In the genomic region with DNA sequence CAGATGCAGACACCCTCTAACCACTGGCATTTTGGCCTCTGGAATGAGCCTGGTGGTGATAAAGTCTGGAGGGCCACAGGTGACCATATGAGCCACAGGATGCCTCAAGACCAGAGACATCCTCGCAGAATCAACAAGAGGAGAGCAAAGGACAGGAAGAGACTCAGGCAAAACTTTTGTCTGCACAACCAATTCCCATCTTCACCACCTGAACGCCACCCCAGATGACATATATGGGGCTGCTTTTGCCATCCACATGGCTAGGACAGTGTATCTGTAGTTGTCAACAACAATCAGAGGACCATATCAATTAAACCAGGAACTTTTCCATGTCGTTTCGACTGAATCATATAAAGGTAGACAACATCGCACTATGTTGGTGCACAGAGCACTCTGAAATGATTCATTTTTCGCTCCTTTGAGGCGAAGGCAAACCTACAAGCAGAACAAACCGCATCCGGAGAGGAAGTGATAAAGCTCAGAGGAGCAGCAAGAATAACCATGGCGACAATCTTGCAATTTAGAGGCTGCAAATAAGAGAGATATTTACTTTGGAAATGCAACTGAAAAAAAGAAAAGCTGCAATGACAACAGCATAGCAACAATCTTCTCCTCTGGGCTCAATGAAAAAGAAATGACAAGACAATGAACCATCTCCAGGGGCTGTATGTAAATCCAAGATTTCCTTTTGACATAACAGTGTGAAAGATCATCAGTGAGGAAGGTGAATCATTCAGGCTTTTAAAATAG, we compare ENCODE assay signal across 10 cellular contexts.
DNase-seq lines count a peak whose midpoint lies in the region; ATAC-seq and TF ChIP-seq lines count a peak whose summit lies in the region.
"Had no signal": no experiment of that assay in that cellular context is flagged by ENCODE, and none has a peak within 500 bp of the region (broad histone marks: within the 10 kb centered on the region; RNA-seq: fewer than 3 reads in every experiment).

No MANE protein-coding gene starts in this region.

- peaks cover 0 to 18% (median 0%) of the 10 kb centered on the region in 5 donors for H3K36me3 Mint-ChIP-seq in naive thymus-derived CD4-positive, alpha-beta T cell

- peaks cover 0 to 16% (median 0%) of the 10 kb centered on the region in 11 donors for H3K9me3 Mint-ChIP-seq in naive thymus-derived CD4-positive, alpha-beta T cell

- peak; percentile 93 for DNase-seq in GM12865 (ENCODE audit: low read depth)
- peak; percentile 44 for DNase-seq in NCI-H146 (lab: John Stamatoyannopoulos, UW)
- DNase-seq in activated T-cell treated with anti-CD3 and anti-CD28 coated beads, Interleukin-2, amount 50 U/mL, for 1 hour = peak; percentile 65
- peak; percentile 28 to 95 (median 93) for DNase-seq in naive thymus-derived CD4-positive, alpha-beta T cell
- DNase-seq in NCI-H2196 treated with DMSO at 0.1 percent for 48 hours (lab: John Stamatoyannopoulos, UW; ENCODE audit: unreplicated experiment) = no peak
- no peak for DNase-seq in NCI-H524 (lab: John Stamatoyannopoulos, UW)
- DNase-seq in substantia nigra (lab: John Stamatoyannopoulos, UW) = no peak

- H3K27me3 ChIP-seq in naive thymus-derived CD4-positive, alpha-beta T cell (ENCODE audit: control insufficient read depth in 2 of 2, insufficient read depth in 2 of 2, low read length in 2 of 2) = no peaks in the 10 kb centered on the region
- H3K27me3 ChIP-seq: heart left ventricle, upper lobe of left lung had no signal

- ATAC-seq in GM21825 (IDR thresholded peaks at IDR 0.05; ENCODE audit: unreplicated experiment) = peak; percentile 58
- peak; percentile 79 for ATAC-seq in naive thymus-derived CD4-positive, alpha-beta T cell

- H3K27ac Mint-ChIP-seq in naive thymus-derived CD4-positive, alpha-beta T cell = peak overlapping the region; percentile 92 to 100 (median 99)

- H3K27ac ChIP-seq in naive thymus-derived CD4-positive, alpha-beta T cell (ENCODE audit: low read depth, low read length) = peak overlapping the region; percentile 94
- no peak overlapping the region for H3K27ac ChIP-seq in substantia nigra (ENCODE audit: low read depth, low read length, poor library complexity, severe bottlenecking)

- H3K27me3 Mint-ChIP-seq in naive thymus-derived CD4-positive, alpha-beta T cell = no peaks in the 10 kb centered on the region

- H3K4me1 Mint-ChIP-seq in naive thymus-derived CD4-positive, alpha-beta T cell = peaks cover 69 to 97% (median 93%) of the 10 kb centered on the region in 7 donors

- intact Hi-C loops in naive thymus-derived CD4-positive, alpha-beta T cell (cut with micrococcal nuclease) = loop anchor here (1.0 to 10.0 kb wide), 19 partner anchors 9 to 438 kb away; a partner anchor contains a TSS

- H3K36me3 ChIP-seq in naive thymus-derived CD4-positive, alpha-beta T cell (ENCODE audit: control insufficient read depth in 2 of 3, insufficient read depth in 3 of 3, low read length in 3 of 3) = no peaks in the 10 kb centered on the region
- H3K36me3 ChIP-seq: heart left ventricle, upper lobe of left lung had no signal

- peaks cover 89% of the 10 kb centered on the region in 2 donors for H3K4me1 ChIP-seq in naive thymus-derived CD4-positive, alpha-beta T cell (ENCODE audit: control insufficient read depth in 2 of 2, insufficient read depth in 2 of 2, low read length in 2 of 2)

- no peak for TF ChIP-seq CTCF in GM12865 (IDR thresholded peaks at IDR 0.05; ENCODE audit: insufficient read depth, low read depth, low read length, missing control alignments)

- peak overlapping the region; percentile 40 for H3K4me3 ChIP-seq in GM12865 (ENCODE audit: low read depth, low read length)
- peak overlapping the region; percentile 35 for H3K4me3 ChIP-seq in naive thymus-derived CD4-positive, alpha-beta T cell (ENCODE audit: low read length)
- H3K4me3 ChIP-seq: heart left ventricle, upper lobe of left lung had no signal

- POLR2A ChIA-PET in naive thymus-derived CD4-positive, alpha-beta T cell (lab: Charles Lee) = interaction anchor here (0.6 to 12.4 kb wide), 21 partner anchors 9 to 203 kb away, joined by 3 to 270 read pairs (median 6); a partner anchor contains a TSS

- H3K9me3 ChIP-seq in naive thymus-derived CD4-positive, alpha-beta T cell (ENCODE audit: control insufficient read depth in 2 of 3, low read length in 3 of 3) = no peaks in the 10 kb centered on the region
- H3K9me3 ChIP-seq: heart left ventricle, upper lobe of left lung had no signal

- H3K4me3 Mint-ChIP-seq in naive thymus-derived CD4-positive, alpha-beta T cell = peak overlapping the region; percentile 60 to 87 (median 74)

- CTCF ChIA-PET in naive thymus-derived CD4-positive, alpha-beta T cell (lab: Charles Lee) = interaction anchor here (0.7 to 2.3 kb wide), 15 partner anchors 46 to 1143 kb away, joined by 3 to 10 read pairs (median 3); no protein-coding TSS in a partner anchor

Comparison
In these comparisons a context has a peak if more than half of its experiments do, and no peak if none do; other contexts are left out.
1. DNase-seq: peak in GM12865 (single experiment), NCI-H146 (single experiment), activated T-cell treated with anti-CD3 and anti-CD28 coated beads, Interleukin-2, amount 50 U/mL, for 1 hour (single experiment) and naive thymus-derived CD4-positive, alpha-beta T cell (9 of 9); none in NCI-H2196 treated with DMSO at 0.1 percent for 48 hours (single experiment), NCI-H524 (0 of 2) and substantia nigra (0 of 49).